18 cellular contexts compared by ENCODE assay signal in the genomic region with DNA sequence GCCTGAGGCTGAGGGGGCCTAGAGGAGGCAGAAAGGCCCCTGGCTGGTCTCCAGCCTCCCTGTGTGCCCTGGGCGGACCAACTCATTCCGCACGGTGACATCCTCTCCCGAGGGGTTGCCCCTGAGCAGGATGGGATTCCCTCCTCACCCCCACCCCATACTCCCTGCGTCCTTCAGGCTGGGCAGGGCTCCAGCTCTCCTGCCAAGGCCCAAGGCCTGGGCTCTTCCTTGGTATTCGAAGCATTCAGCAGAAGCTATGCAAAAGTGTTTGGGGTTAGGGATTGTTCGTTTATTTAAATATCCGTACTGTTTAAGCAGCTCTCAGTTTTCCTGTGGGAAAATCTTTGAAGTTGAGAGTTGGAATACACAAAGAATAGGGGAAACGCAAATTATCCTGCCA.
"Had no signal": no experiment of that assay in that cellular context is flagged by ENCODE, and none has a peak within 500 bp of the region (broad histone marks: within the 10 kb centered on the region; RNA-seq: fewer than 3 reads in every experiment).

No MANE protein-coding gene starts in this region.

- ATAC-seq: activated CD4-positive, CD25-positive, alpha-beta regulatory T cell treated with anti-CD3 and anti-CD28 coated beads, Interleukin-2, amount 50 U/mL, for 24 hours; activated CD8-positive, alpha-beta memory T cell treated with anti-CD3 and anti-CD28 coated beads, Interleukin-2, amount 10 ng/mL, durations not matched to agents 7 days and 5 days; effector memory CD8-positive, alpha-beta T cell had no signal

- H3K27me3 ChIP-seq: right lobe of liver, uterus had no signal

- H3K4me3 ChIP-seq: coronary artery, prostate gland, right lobe of liver, uterus had no signal

- H3K36me3 ChIP-seq: prostate gland, right lobe of liver, uterus had no signal

- DNase-seq: activated CD8-positive, alpha-beta memory T cell treated with anti-CD3 and anti-CD28 coated beads, Interleukin-2, amount 10 ng/mL, durations not matched to agents 7 days and 5 days; activated gamma-delta T cell; activated naive CD8-positive, alpha-beta T cell treated with anti-CD3 and anti-CD28 coated beads for 36 hours; activated T-cell treated with anti-CD3 and anti-CD28 coated beads, Interleukin-2, amount 50 U/mL, for 48 hours; aorta; effector memory CD8-positive, alpha-beta T cell; erythroblast; hypothalamus; mammary epithelial cell; natural killer cell; occipital lobe; right lobe of liver; stimulated activated CD4-positive, alpha-beta T cell treated with anti-CD3 and anti-CD28 coated beads, Interleukin-12 subunit alpha, Interleukin-12 subunit beta, amount 100 ng/mL, for 4 hours; T-helper 2 cell; uterus had no signal

- H3K27ac ChIP-seq: coronary artery, prostate gland, right lobe of liver, uterus had no signal

- H3K4me1 ChIP-seq: prostate gland, right lobe of liver, uterus had no signal

- H3K9me3 ChIP-seq: prostate gland, right lobe of liver, uterus had no signal
